Comparison of ENCODE assay signal across 13 cellular contexts in the genomic region with DNA sequence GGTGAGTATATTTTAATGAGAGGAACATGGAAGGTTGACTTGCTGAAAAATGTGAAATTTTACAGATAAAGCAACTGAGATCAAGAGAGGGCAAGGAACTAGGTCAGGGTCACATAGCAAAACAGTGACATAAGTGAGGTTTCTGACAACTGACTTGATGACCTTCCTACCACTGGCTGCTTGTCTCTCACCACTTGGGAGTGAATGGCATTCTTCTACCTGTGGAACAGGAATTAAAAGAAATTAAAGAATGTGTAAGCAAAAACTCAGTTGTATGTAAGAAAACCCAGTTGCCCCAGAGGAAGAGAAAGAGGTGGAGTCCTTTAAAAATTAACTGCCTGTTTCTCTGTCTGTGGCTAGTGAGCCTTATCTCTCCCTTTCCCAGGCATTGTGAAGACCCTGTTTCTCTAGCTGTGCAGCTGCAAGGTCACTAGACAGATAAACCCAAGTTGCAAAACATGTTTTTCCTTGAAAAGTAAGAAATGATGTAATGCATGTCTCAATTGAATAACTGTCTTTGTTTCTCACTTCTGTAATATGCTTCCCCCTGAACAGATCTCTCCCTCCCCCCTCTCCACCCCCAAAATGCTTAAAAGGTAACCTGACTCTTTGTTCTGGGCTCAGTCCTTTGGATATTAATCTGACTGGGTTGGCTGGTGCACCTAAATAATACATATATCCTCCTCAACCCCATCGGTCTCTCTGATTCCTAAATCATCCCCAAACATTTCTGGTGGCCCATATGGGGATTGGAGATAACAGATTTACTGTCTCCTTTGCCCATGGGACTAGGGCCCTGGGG. TPM values are rescaled to one million over a fixed set of nuclear protein-coding genes. Genes with fewer than 3 reads are reported as not detected.
DNase-seq lines count a peak whose midpoint lies in the region; TF ChIP-seq lines count a peak whose summit lies in the region.
"Had no signal": no experiment of that assay in that cellular context is flagged by ENCODE, and none has a peak within 500 bp of the region (broad histone marks: within the 10 kb centered on the region; RNA-seq: fewer than 3 reads in every experiment).

No MANE protein-coding gene starts in this region.

- H3K9me3 ChIP-seq in PC-9 (ENCODE audit: insufficient read depth, low read depth) (no peaks in the 10 kb centered on the region), parathyroid adenoma (ENCODE audit: control insufficient read depth, low read length) (no peaks in the 10 kb centered on the region), MG63 (no peaks in the 10 kb centered on the region)

- CTCF ChIA-PET in PC-9 (lab: Charles Lee) = no interaction called here

- H3K4me1 ChIP-seq in PC-9 (replicated peaks; ENCODE audit: insufficient read depth) = peaks cover 36% of the 10 kb centered on the region
- H3K4me1 ChIP-seq in parathyroid adenoma = peaks cover 21% of the 10 kb centered on the region

- peaks cover 8% of the 10 kb centered on the region; the same call in 1 of the 2 replicates for H3F3A ChIP-seq in PC-9 (ENCODE audit: insufficient read depth, low read depth)

- no peak overlapping the region for H3K9ac ChIP-seq in parathyroid adenoma

- no peak for TF ChIP-seq CTCF in PC-9 (conservative IDR thresholded peaks at IDR 0.05)
- TF ChIP-seq CTCF in fibroblast of pulmonary artery (IDR thresholded peaks at IDR 0.05; ENCODE audit: low read length, missing control alignments) = no peak
- TF ChIP-seq CTCF in parathyroid adenoma (IDR thresholded peaks at IDR 0.05) = no peak

- POLR2A ChIA-PET in PC-9 (lab: Charles Lee; ENCODE audit: unreplicated experiment) = no interaction called here

- no peak overlapping the region for H3K4me3 ChIP-seq in PC-9
- H3K4me3 ChIP-seq in fibroblast of pulmonary artery (replicated peaks; ENCODE audit: low read depth, low read length) = peak overlapping the region; percentile 49
- no peak overlapping the region for H3K4me3 ChIP-seq in parathyroid adenoma (ENCODE audit: low read depth, low read length)
- H3K4me3 ChIP-seq in MG63 = no peak overlapping the region

- no peaks in the 10 kb centered on the region for H3K79me2 ChIP-seq in PC-9 (ENCODE audit: low read depth)
- no peaks in the 10 kb centered on the region for H3K79me2 ChIP-seq in parathyroid adenoma

- H3K36me3 ChIP-seq in PC-9 (ENCODE audit: low read depth) (no peaks in the 10 kb centered on the region), parathyroid adenoma (ENCODE audit: control insufficient read depth, insufficient read depth, low read length) (no peaks in the 10 kb centered on the region), MG63 (no peaks in the 10 kb centered on the region)

- H2AFZ ChIP-seq in PC-9 (no peak overlapping the region), parathyroid adenoma (peak overlapping the region; percentile 78)

- H3K27me3 ChIP-seq in PC-9 (ENCODE audit: insufficient read depth, low read depth) = no peaks in the 10 kb centered on the region
- H3K27me3 ChIP-seq in parathyroid adenoma (ENCODE audit: control insufficient read depth, insufficient read depth, low read length) = no peaks in the 10 kb centered on the region
- peaks cover 8% of the 10 kb centered on the region; the same call in 1 of the 2 replicates for H3K27me3 ChIP-seq in MG63

- no peaks in the 10 kb centered on the region for H3K9me2 ChIP-seq in PC-9 (ENCODE audit: insufficient read depth)

- H3K27ac ChIP-seq in PC-9 (no peak overlapping the region), parathyroid adenoma (peak overlapping the region; percentile 16)

- H3K4me2 ChIP-seq in PC-9 (peak overlapping the region; percentile 61; the same call in 1 of the 2 replicates), parathyroid adenoma (ENCODE audit: low read length) (peak overlapping the region; percentile 51)

- no peaks in the 10 kb centered on the region for H4K20me1 ChIP-seq in PC-9 (ENCODE audit: insufficient read depth)

- peak; percentile 94 for DNase-seq in GF-D8 (lab: John Stamatoyannopoulos, UW)
- DNase-seq in PC-9 = peak; percentile 12 to 75
- DNase-seq in fibroblast of pulmonary artery (ENCODE audit: low read depth) = peak; percentile 22
- no peak for DNase-seq in MG63
- DNase-seq in NCI-H1417 (lab: John Stamatoyannopoulos, UW) = no peak
- no peak for DNase-seq in amygdala (lab: John Stamatoyannopoulos, UW)
- no peak for DNase-seq in D341Med (ENCODE audit: low spot score)
- DNase-seq: activated CD8-positive, alpha-beta memory T cell treated with anti-CD3 and anti-CD28 coated beads, Interleukin-2, amount 50 U/mL, for 48 hours; foreskin melanocyte; NCI-H524; stimulated activated CD4-positive, alpha-beta T cell treated with anti-CD3 and anti-CD28 coated beads, Interleukin-4, amount 100 ng/mL, for 24 hours; T-helper 1 cell had no signal

- no TSS peak for BruUV-seq in PC-9 (replicated peaks; lab: Mats Ljungman, UMichigan)

- intact Hi-C loops in PC-9 (cut with micrococcal nuclease; ENCODE audit: unreplicated experiment) = no loop called here

RNA-seq across cellular contexts. Expression of a gene that starts 23.4 kb away (rescaled TPM):
- not detected in 2 replicates for total RNA-seq in PC-9 (2021)
- not detected in 2 replicates for total RNA-seq in MG63 (2014; rRNA removed; shearing (Covaris generic); ENCODE audit: low replicate concordance)

Comparison
In these comparisons a context has a peak if more than half of its experiments do, and no peak if none do; other contexts are left out.
1. DNase-seq: peak in GF-D8 (single experiment), PC-9 (2 of 2) and fibroblast of pulmonary artery (single experiment); none in MG63 (single experiment), NCI-H1417 (0 of 3), amygdala (0 of 56) and D341Med (single experiment).